ENCODE assay signal across 8 cellular contexts in genomic region chr17:77427471-77427991, GRCh38.
DNase-seq lines count a peak whose midpoint lies in the region; ATAC-seq lines count a peak whose summit lies in the region.

No MANE protein-coding gene starts in this region.

- peak overlapping the region in 3 of 5 donors; percentile 7 to 44 (median 20) for H3K9ac ChIP-seq in subcutaneous abdominal adipose tissue (ENCODE audit: low read length in 5 of 5)

- H3K4me1 ChIP-seq in subcutaneous abdominal adipose tissue (ENCODE audit: control insufficient read depth in 5 of 5, insufficient read depth in 5 of 5, low read length in 5 of 5) = peaks cover 40 to 85% (median 78%) of the 10 kb centered on the region in 5 donors

- H3K36me3 ChIP-seq in subcutaneous abdominal adipose tissue (ENCODE audit: control insufficient read depth in 5 of 5, insufficient read depth in 5 of 5, low read length in 5 of 5) = no peaks in the 10 kb centered on the region

- peak overlapping the region; percentile 64 for H3K27ac ChIP-seq in subcutaneous abdominal adipose tissue (ENCODE audit: low read depth, low read length)

- no peak for ATAC-seq in HG03039 (IDR thresholded peaks at IDR 0.05; ENCODE audit: unreplicated experiment)
- ATAC-seq in HG02970 (IDR thresholded peaks at IDR 0.05; ENCODE audit: low FRiP score, unreplicated experiment) = no peak

- no peaks in the 10 kb centered on the region for H3K27me3 ChIP-seq in subcutaneous abdominal adipose tissue (ENCODE audit: control insufficient read depth in 5 of 5, insufficient read depth in 4 of 5, low read length in 5 of 5)

- DNase-seq in HK-2 (ENCODE audit: unreplicated experiment) (peak; percentile 68), amniotic stem cell (lab: John Stamatoyannopoulos, UW) (peak; percentile 65), hepatic stellate cell (ENCODE audit: low spot score) (peak; percentile 79), HuH-7 (ENCODE audit: low spot score) (no peak), NCI-H2171 treated with DMSO at 0.1 percent for 48 hours (lab: John Stamatoyannopoulos, UW) (no peak)

- no peaks in the 10 kb centered on the region for H3K9me3 ChIP-seq in subcutaneous abdominal adipose tissue (ENCODE audit: control insufficient read depth in 5 of 5, low read length in 5 of 5)

- no peak overlapping the region for H3K4me3 ChIP-seq in subcutaneous abdominal adipose tissue (ENCODE audit: low read depth in 1 of 5, low read length in 5 of 5)

Comparison
In these comparisons a context has a peak if more than half of its experiments do, and no peak if none do; other contexts are left out.
1. DNase-seq: peak in HK-2 (single experiment), amniotic stem cell (single experiment) and hepatic stellate cell (single experiment); none in HuH-7 (single experiment) and NCI-H2171 treated with DMSO at 0.1 percent for 48 hours (single experiment).